In genomic region chr2:186530314-186530713, GRCh38 we compare ENCODE assay signal across 19 cellular contexts.
"Had no signal": no experiment of that assay in that cellular context is flagged by ENCODE, and none has a peak within 500 bp of the region (broad histone marks: within the 10 kb centered on the region; RNA-seq: fewer than 3 reads in every experiment).

No MANE protein-coding gene starts in this region.

- H3K4me1 Mint-ChIP-seq: naive thymus-derived CD4-positive, alpha-beta T cell had no signal

- ATAC-seq: foreskin keratinocyte; gastroesophageal sphincter; heart left ventricle; left cardiac atrium; left lung; left ventricle myocardium superior; lower lobe of right lung; naive thymus-derived CD4-positive, alpha-beta T cell had no signal

- FAIRE-seq: colon, endothelial cell of umbilical vein had no signal

- H2AFZ ChIP-seq: hepatocyte had no signal

- H3K4me2 ChIP-seq: hepatocyte had no signal

- H3K79me2 ChIP-seq: hepatocyte had no signal

- H3K27ac ChIP-seq: coronary artery, dorsolateral prefrontal cortex, esophagus muscularis mucosa, foreskin keratinocyte, gastroesophageal sphincter, heart left ventricle, hepatocyte, left lung, lower lobe of right lung had no signal

- H3K27me3 ChIP-seq: dorsolateral prefrontal cortex, esophagus muscularis mucosa, foreskin keratinocyte, gastroesophageal sphincter, heart left ventricle, hepatocyte, left lung had no signal

- H3K4me3 Mint-ChIP-seq: naive thymus-derived CD4-positive, alpha-beta T cell had no signal

- H3K4me1 ChIP-seq: esophagus muscularis mucosa, foreskin keratinocyte, gastroesophageal sphincter, lower lobe of right lung had no signal

- H3K27ac Mint-ChIP-seq: naive thymus-derived CD4-positive, alpha-beta T cell had no signal

- H3K9me3 Mint-ChIP-seq: naive thymus-derived CD4-positive, alpha-beta T cell had no signal

- H3K9me3 ChIP-seq: esophagus muscularis mucosa, gastroesophageal sphincter, heart left ventricle, left lung, lower lobe of right lung had no signal

- H3K36me3 ChIP-seq: esophagus muscularis mucosa, gastroesophageal sphincter, heart left ventricle, left lung, lower lobe of right lung had no signal

- DNase-seq: dermis blood vessel endothelial cell; dorsolateral prefrontal cortex; effector CD4-positive, alpha-beta T cell; effector memory CD4-positive, alpha-beta T cell; foreskin keratinocyte; heart left ventricle; left cardiac atrium; left lung; left ventricle myocardium superior; lower lobe of right lung; mesenchymal stem cell; midbrain; naive thymus-derived CD4-positive, alpha-beta T cell had no signal

- H3K4me3 ChIP-seq: coronary artery, dorsolateral prefrontal cortex, esophagus muscularis mucosa, gastroesophageal sphincter, heart left ventricle, hepatocyte, left lung, lower lobe of right lung had no signal

- H3K36me3 Mint-ChIP-seq: naive thymus-derived CD4-positive, alpha-beta T cell had no signal
